In genomic region chr19:8832132-8833021, GRCh38 we compare ENCODE assay signal across 8 cellular contexts. TPM values are rescaled to one million over a fixed set of nuclear protein-coding genes. Genes with fewer than 3 reads are reported as not detected.
DNase-seq lines count a peak whose midpoint lies in the region; ATAC-seq and TF ChIP-seq lines count a peak whose summit lies in the region.

TSS of gene MBD3L1 (plus strand) at chr19:8832377. CDS start at chr19:8842679, 10,302 bp downstream.
TSS of gene ZNF558 (minus strand) at chr19:8832304. CDS start at chr19:8822659, 9,645 bp downstream.

- peaks cover 24% of the 10 kb centered on the region for H3K4me1 Mint-ChIP-seq in activated naive CD8-positive, alpha-beta T cell treated with anti-CD3 and anti-CD28 coated beads, Interleukin-2, amount 10 ng/mL, durations not matched to agents 7 days and 5 days

- H3K27ac Mint-ChIP-seq in activated naive CD8-positive, alpha-beta T cell treated with anti-CD3 and anti-CD28 coated beads, Interleukin-2, amount 10 ng/mL, durations not matched to agents 7 days and 5 days: peak within 1 kb of the TSS; percentile 94

- H3K9me3 Mint-ChIP-seq in activated naive CD8-positive, alpha-beta T cell treated with anti-CD3 and anti-CD28 coated beads, Interleukin-2, amount 10 ng/mL, durations not matched to agents 7 days and 5 days: no peaks in the 10 kb centered on the region

- peak within 1 kb of the TSS; percentile 88 for H3K4me3 Mint-ChIP-seq in activated naive CD8-positive, alpha-beta T cell treated with anti-CD3 and anti-CD28 coated beads, Interleukin-2, amount 10 ng/mL, durations not matched to agents 7 days and 5 days

- WGBS in ovary, 3 donors: 1 to 5% (median 1%) methylated on average over 45 to 78 of the region's 78 CpGs

- POLR2A ChIA-PET in HEK293 (lab: Yijun Ruan, JAX): interaction anchor here (0.6 kb wide), 3 partner anchors 232 to 1046 kb away, joined by 3 to 5 read pairs (median 3); no protein-coding TSS in a partner anchor
- POLR2A ChIA-PET in activated naive CD8-positive, alpha-beta T cell treated with anti-CD3 and anti-CD28 coated beads, Interleukin-2, amount 10 ng/mL, durations not matched to agents 7 days and 5 days (lab: Charles Lee): no interaction called here

- H3K4me1 ChIP-seq in HEK293 (ENCODE audit: control insufficient read depth, insufficient read depth, low read length) (0 out of 2 replicates have a peak, but pooled peaks cover 4% of the 10 kb centered on the region), ovary (ENCODE audit: insufficient read depth) (peaks cover 2% of the 10 kb centered on the region), tibial artery (peaks cover 0 to 11% (median 7%) of the 10 kb centered on the region in 4 donors)

- peak; percentile 93 for ATAC-seq in SK-N-SH treated with all-trans-retinoic acid at 6 μM for 48 hours
- peak; percentile 94 for ATAC-seq in activated naive CD8-positive, alpha-beta T cell treated with anti-CD3 and anti-CD28 coated beads, Interleukin-2, amount 10 ng/mL, durations not matched to agents 7 days and 5 days (ENCODE audit: low read depth)

- peaks cover 5% of the 10 kb centered on the region for H3K27me3 Mint-ChIP-seq in activated naive CD8-positive, alpha-beta T cell treated with anti-CD3 and anti-CD28 coated beads, Interleukin-2, amount 10 ng/mL, durations not matched to agents 7 days and 5 days

- CTCF ChIA-PET in HEK293 (lab: Yijun Ruan, JAX): interaction anchor here (0.5 to 0.7 kb wide), 3 partner anchors 12 to 243 kb away, joined by 3 to 4 read pairs (median 3); no protein-coding TSS in a partner anchor

- intact Hi-C loops in head of caudate nucleus (cut with DNase I) (no loop called here), ovary (cut with DNase I) (loop anchor here in 1 of 4 donors (10.0 kb wide), 1 partner anchor 218 kb away; the partner anchor contains the start of gene ADAMTS10), tibial artery (cut with DNase I; ENCODE audit: low total_unique reads) (no loop called here)

- H3K27ac ChIP-seq in HEK293 (ENCODE audit: extremely low read depth, low read depth, low read length) (peak within 1 kb of the TSS; percentile 68), ovary (peak within 1 kb of the TSS; percentile 42 to 96), tibial artery (peak within 1 kb of the TSS; percentile 86 to 96)

- TF ChIP-seq CTCF in HEK293 (tag by site-specific recombination; IDR thresholded peaks at IDR 0.05) (peak; percentile 86), ovary (IDR thresholded peaks at IDR 0.05) (peak in 2 of 3 donors; percentile 52 to 59), tibial artery (IDR thresholded peaks at IDR 0.05) (peak; percentile 16 to 32)

- peak; percentile 58 for TF ChIP-seq EP300 in ovary (IDR thresholded peaks at IDR 0.05)

- TF ChIP-seq POLR2A in ovary (IDR thresholded peaks at IDR 0.05): peak; percentile 91

- peaks cover 0 to 7% of the 10 kb centered on the region in 2 experiments; a peak in 1 of 3 replicates for H3K36me3 ChIP-seq in HEK293 (ENCODE audit: control insufficient read depth in 2 of 2, insufficient read depth in 1 of 2, low read length in 2 of 2)
- no peaks in the 10 kb centered on the region for H3K36me3 ChIP-seq in ovary
- H3K36me3 ChIP-seq in tibial artery: peaks cover 4 to 34% (median 30%) of the 10 kb centered on the region in 3 donors

- DNase-seq in GM03348 (ENCODE audit: low spot score) (peak; percentile 99), MV-4-11 (lab: John Stamatoyannopoulos, UW) (peak; percentile 100), head of caudate nucleus (peak; percentile 97 to 100 (median 99)), ovary (peak; percentile 99), tibial artery (peak; percentile 99 to 100)
- peak; percentile 100 for DNase-seq in activated naive CD8-positive, alpha-beta T cell treated with anti-CD3 and anti-CD28 coated beads, Interleukin-2, amount 10 ng/mL, durations not matched to agents 7 days and 5 days

- H3K9me3 ChIP-seq in HEK293 (ENCODE audit: control insufficient read depth, insufficient read depth, low read depth, low read length): no peaks in the 10 kb centered on the region
- H3K9me3 ChIP-seq in ovary: no peaks in the 10 kb centered on the region
- H3K9me3 ChIP-seq in tibial artery: no peaks in the 10 kb centered on the region

- H3K36me3 Mint-ChIP-seq in activated naive CD8-positive, alpha-beta T cell treated with anti-CD3 and anti-CD28 coated beads, Interleukin-2, amount 10 ng/mL, durations not matched to agents 7 days and 5 days: peaks cover 15% of the 10 kb centered on the region

- peak within 1 kb of the TSS; percentile 64 for H3K4me3 ChIP-seq in HEK293 (ENCODE audit: low read depth, low read length)
- H3K4me3 ChIP-seq in ovary: peak within 1 kb of the TSS; percentile 93
- peak within 1 kb of the TSS; percentile 61 to 90 for H3K4me3 ChIP-seq in tibial artery

- no peaks in the 10 kb centered on the region for H3K27me3 ChIP-seq in ovary
- H3K27me3 ChIP-seq in tibial artery: no peaks in the 10 kb centered on the region

TF ChIP-seq in HEK293, 187 proteins besides CTCF, POLR2A, EP300 and RAD21 (continues in another document):
- no peak for TF ChIP-seq ZNF670 (tag by site-specific recombination; IDR thresholded peaks at IDR 0.05; ENCODE audit: low read depth)
- 0 out of 2 replicates have a peak, but pooled peaks have one; percentile 36 for TF ChIP-seq ZNF629 (tag by site-specific recombination; IDR thresholded peaks at IDR 0.05)
- peak; percentile 98 for TF ChIP-seq SP3 (tag by site-specific recombination; IDR thresholded peaks at IDR 0.05)
- no peak for TF ChIP-seq ZNF585B (tag by site-specific recombination; IDR thresholded peaks at IDR 0.05)
- TF ChIP-seq ZNF558 (tag by site-specific recombination; IDR thresholded peaks at IDR 0.05): no peak
- no peak for TF ChIP-seq ZNF184 (tag by site-specific recombination; IDR thresholded peaks at IDR 0.05)
- no peak for TF ChIP-seq ZNF555 (tag by site-specific recombination; conservative IDR thresholded peaks at IDR 0.05)
- TF ChIP-seq ZSCAN30 (tag by site-specific recombination; IDR thresholded peaks at IDR 0.05): peak; percentile 93
- peak; percentile 72 for TF ChIP-seq ZFP69B (tag by site-specific recombination; IDR thresholded peaks at IDR 0.05)
- TF ChIP-seq ATF2 (tag by site-specific recombination; IDR thresholded peaks at IDR 0.05; ENCODE audit: low read depth): no peak
- no peak for TF ChIP-seq ZNF837 (tag by site-specific recombination; IDR thresholded peaks at IDR 0.05)

TF ChIP-seq in SK-N-SH treated with all-trans-retinoic acid at 6 μM for 48 hours, 23 proteins besides CTCF, POLR2A, EP300 and RAD21:
- TF ChIP-seq TSHZ2 (CRISPR knock-in tag; IDR thresholded peaks at IDR 0.05) (0 out of 2 replicates have a peak, but pooled peaks have one; percentile 41), ZFP3 (CRISPR knock-in tag; IDR thresholded peaks at IDR 0.05) (peak; percentile 64; the same call in 1 of the 2 replicates), ESRRG (CRISPR knock-in tag; IDR thresholded peaks at IDR 0.05) (no peak), ISL1 (CRISPR knock-in tag; IDR thresholded peaks at IDR 0.05) (no peak), CSDC2 (CRISPR knock-in tag; IDR thresholded peaks at IDR 0.05) (peak; percentile 80; the same call in 1 of the 2 replicates)
TF ChIP-seq in SK-N-SH treated with all-trans-retinoic acid at 6 μM for 48 hours: peak in this region for 3.

RNA-seq across cellular contexts. Expression of gene MBD3L1, which starts in this region (rescaled TPM):
- not detected for total RNA-seq in activated naive CD8-positive, alpha-beta T cell treated with anti-CD3 and anti-CD28 coated beads, Interleukin-2, amount 10 ng/mL, durations not matched to agents 7 days and 5 days
- not detected for total RNA-seq in ovary
- not detected for polyA plus RNA-seq in ovary

RNA-seq across cellular contexts. Expression of gene ZNF558, which starts in this region (rescaled TPM):
- 10 to 100 TPM; 35.0 to 36.4 TPM for total RNA-seq in activated naive CD8-positive, alpha-beta T cell treated with anti-CD3 and anti-CD28 coated beads, Interleukin-2, amount 10 ng/mL, durations not matched to agents 7 days and 5 days
- total RNA-seq in ovary: 10 to 100 TPM; 28.0 to 44.2 (median 34.4) TPM
- 10 to 100 TPM; 15.8 to 21.0 TPM for polyA plus RNA-seq in ovary

Comparison
In these comparisons a context has a peak if more than half of its experiments do, and no peak if none do; other contexts are left out.
1. Peak in every context shown above with its lines: DNase-seq, ATAC-seq, H3K4me3 ChIP-seq and H3K27ac ChIP-seq.
2. CTCF ChIP-seq: peak in every context shown above with its lines; median percentile 86 in HEK293; 56 in ovary; 24 in tibial artery.